In genomic region chr17:37610041-37610420, GRCh38 we compare ENCODE assay signal across 8 cellular contexts. TPM values are rescaled to one million over a fixed set of nuclear protein-coding genes. Genes with fewer than 3 reads are reported as not detected.
DNase-seq lines count a peak whose midpoint lies in the region; ATAC-seq and TF ChIP-seq lines count a peak whose summit lies in the region.
"Not testable (repeated sequence)": the region's sequence is repeated elsewhere in the genome, so short reads cannot be mapped to it uniquely, and the experiment has no call there.

No MANE protein-coding gene starts in this region.

- DNase-seq in BE2C; HFFc6; RWPE2 (ENCODE audit: low spot score); activated naive CD4-positive, alpha-beta T cell treated with anti-CD3 and anti-CD28 coated beads for 36 hours; dorsolateral prefrontal cortex; natural killer cell treated with Interleukin-12 subunit alpha and Interleukin-12 subunit beta and Interleukin-15 and Interleukin-18, amount 100 ng/mL, for 72 hours (ENCODE audit: low spot score); stimulated activated naive B cell treated with anti-CD40 and anti-IgM and Interleukin-4, amounts not matched to agents 10 μg/mL and 1 μg/mL and 100 μg/mL, for 72 hours: not testable (repeated sequence)
- DNase-seq in right cardiac atrium = peak in 1 of 3 donors; percentile 55

- not testable (repeated sequence) for TF ChIP-seq CTCF in BE2C (IDR thresholded peaks at IDR 0.05; ENCODE audit: low read depth, low read length); HFFc6 (IDR thresholded peaks at IDR 0.05); RWPE2 (IDR thresholded peaks at IDR 0.05; ENCODE audit: poor library complexity, severe bottlenecking); dorsolateral prefrontal cortex (IDR thresholded peaks at IDR 0.05 in 54 of 56, conservative IDR thresholded peaks at IDR 0.05 in 2 of 56; ENCODE audit: low read depth in 1 of 56, partially characterized antibody in 56 of 56)

- H3K27me3 Mint-ChIP-seq in HFFc6 (ENCODE audit: insufficient read depth); activated naive CD4-positive, alpha-beta T cell treated with anti-CD3 and anti-CD28 coated beads for 36 hours (ENCODE audit: low read depth); natural killer cell treated with Interleukin-12 subunit alpha and Interleukin-12 subunit beta and Interleukin-15 and Interleukin-18, amount 100 ng/mL, for 72 hours; stimulated activated naive B cell treated with anti-CD40 and anti-IgM and Interleukin-4, amounts not matched to agents 10 μg/mL and 1 μg/mL and 100 μg/mL, for 72 hours: not testable (repeated sequence)

- H3K27ac ChIP-seq in RWPE2 (ENCODE audit: poor library complexity, severe bottlenecking) (peak overlapping the region; percentile 33), dorsolateral prefrontal cortex (peak overlapping the region; percentile 70 to 99 (median 93))
- not testable (repeated sequence) for H3K27ac ChIP-seq in right cardiac atrium (ENCODE audit: low read length)

- H3K4me1 ChIP-seq in BE2C; RWPE2 (ENCODE audit: insufficient read depth, poor library complexity, severe bottlenecking); right cardiac atrium (ENCODE audit: control insufficient read depth, insufficient read depth, low read length): not testable (repeated sequence)

- peak overlapping the region; percentile 96 for H3K27ac Mint-ChIP-seq in HFFc6
- peak overlapping the region; percentile 82 for H3K27ac Mint-ChIP-seq in activated naive CD4-positive, alpha-beta T cell treated with anti-CD3 and anti-CD28 coated beads for 36 hours
- H3K27ac Mint-ChIP-seq in natural killer cell treated with Interleukin-12 subunit alpha and Interleukin-12 subunit beta and Interleukin-15 and Interleukin-18, amount 100 ng/mL, for 72 hours = peak overlapping the region; percentile 88 to 94
- H3K27ac Mint-ChIP-seq in stimulated activated naive B cell treated with anti-CD40 and anti-IgM and Interleukin-4, amounts not matched to agents 10 μg/mL and 1 μg/mL and 100 μg/mL, for 72 hours = peak overlapping the region; percentile 98

- H3K9me3 Mint-ChIP-seq in HFFc6; activated naive CD4-positive, alpha-beta T cell treated with anti-CD3 and anti-CD28 coated beads for 36 hours; natural killer cell treated with Interleukin-12 subunit alpha and Interleukin-12 subunit beta and Interleukin-15 and Interleukin-18, amount 100 ng/mL, for 72 hours; stimulated activated naive B cell treated with anti-CD40 and anti-IgM and Interleukin-4, amounts not matched to agents 10 μg/mL and 1 μg/mL and 100 μg/mL, for 72 hours: not testable (repeated sequence)

- 88% methylated on average over 5 of the region's 5 CpGs for WGBS in right cardiac atrium

- peaks cover 56% of the 10 kb centered on the region for H3K4me1 Mint-ChIP-seq in HFFc6 (ENCODE audit: low read depth)
- H3K4me1 Mint-ChIP-seq in activated naive CD4-positive, alpha-beta T cell treated with anti-CD3 and anti-CD28 coated beads for 36 hours (ENCODE audit: low read depth) = peaks cover 30% of the 10 kb centered on the region
- H3K4me1 Mint-ChIP-seq in natural killer cell treated with Interleukin-12 subunit alpha and Interleukin-12 subunit beta and Interleukin-15 and Interleukin-18, amount 100 ng/mL, for 72 hours (ENCODE audit: low read depth in 2 of 2) = peaks cover 17 to 34% of the 10 kb centered on the region in 2 donors
- H3K4me1 Mint-ChIP-seq in stimulated activated naive B cell treated with anti-CD40 and anti-IgM and Interleukin-4, amounts not matched to agents 10 μg/mL and 1 μg/mL and 100 μg/mL, for 72 hours = peaks cover 13 to 32% of the 10 kb centered on the region in 2 donors

- peak overlapping the region; percentile 84 for H3K4me3 ChIP-seq in BE2C (ENCODE audit: low read depth, low read length)
- H3K4me3 ChIP-seq in RWPE2 (ENCODE audit: severe bottlenecking) = peak overlapping the region; percentile 79
- peak overlapping the region; percentile 62 to 100 (median 94) for H3K4me3 ChIP-seq in dorsolateral prefrontal cortex
- H3K4me3 ChIP-seq in right cardiac atrium (ENCODE audit: low read length) = peak overlapping the region; percentile 85

- ATAC-seq in RWPE2 (ENCODE audit: low read depth); right cardiac atrium; natural killer cell treated with Interleukin-12 subunit alpha and Interleukin-12 subunit beta and Interleukin-15 and Interleukin-18, amount 100 ng/mL, for 72 hours; stimulated activated naive B cell treated with anti-CD40 and anti-IgM and Interleukin-4, amounts not matched to agents 10 μg/mL and 1 μg/mL and 100 μg/mL, for 72 hours (replicated peaks): not testable (repeated sequence)

- H3K9me3 ChIP-seq in BE2C; RWPE2 (ENCODE audit: severe bottlenecking); right cardiac atrium (ENCODE audit: control insufficient read depth, low read length): not testable (repeated sequence)

- H3K27me3 ChIP-seq in BE2C; RWPE2 (ENCODE audit: insufficient read depth, poor library complexity, severe bottlenecking); dorsolateral prefrontal cortex; right cardiac atrium (ENCODE audit: control insufficient read depth, insufficient read depth): not testable (repeated sequence)

- CTCF ChIA-PET in activated naive CD4-positive, alpha-beta T cell treated with anti-CD3 and anti-CD28 coated beads for 36 hours (lab: Charles Lee) = interaction anchor here (0.6 to 1.7 kb wide), 10 partner anchors 9 to 1819 kb away, joined by 3 to 7 read pairs (median 5); no protein-coding TSS in a partner anchor

- peak overlapping the region; percentile 97 for H3K4me3 Mint-ChIP-seq in HFFc6
- peak overlapping the region; percentile 84 for H3K4me3 Mint-ChIP-seq in activated naive CD4-positive, alpha-beta T cell treated with anti-CD3 and anti-CD28 coated beads for 36 hours
- H3K4me3 Mint-ChIP-seq in natural killer cell treated with Interleukin-12 subunit alpha and Interleukin-12 subunit beta and Interleukin-15 and Interleukin-18, amount 100 ng/mL, for 72 hours = peak overlapping the region; percentile 89
- peak overlapping the region; percentile 94 to 95 for H3K4me3 Mint-ChIP-seq in stimulated activated naive B cell treated with anti-CD40 and anti-IgM and Interleukin-4, amounts not matched to agents 10 μg/mL and 1 μg/mL and 100 μg/mL, for 72 hours

- intact Hi-C loops in activated naive CD4-positive, alpha-beta T cell treated with anti-CD3 and anti-CD28 coated beads for 36 hours (cut with micrococcal nuclease); dorsolateral prefrontal cortex (cut with DNase I); right cardiac atrium (cut with DNase I): not testable (repeated sequence)

- H3K36me3 ChIP-seq in BE2C (peaks cover 15% of the 10 kb centered on the region), RWPE2 (ENCODE audit: low read depth) (peaks cover 26% of the 10 kb centered on the region)

- H3K36me3 Mint-ChIP-seq in HFFc6 (ENCODE audit: low read depth) = peaks cover 16% of the 10 kb centered on the region
- H3K36me3 Mint-ChIP-seq in activated naive CD4-positive, alpha-beta T cell treated with anti-CD3 and anti-CD28 coated beads for 36 hours (ENCODE audit: low read depth); natural killer cell treated with Interleukin-12 subunit alpha and Interleukin-12 subunit beta and Interleukin-15 and Interleukin-18, amount 100 ng/mL, for 72 hours: not testable (repeated sequence)
- peaks cover 13 to 25% of the 10 kb centered on the region in 2 donors for H3K36me3 Mint-ChIP-seq in stimulated activated naive B cell treated with anti-CD40 and anti-IgM and Interleukin-4, amounts not matched to agents 10 μg/mL and 1 μg/mL and 100 μg/mL, for 72 hours

RNA-seq across cellular contexts. Expression of gene SYNRG, which starts 0.8 kb away (rescaled TPM):
- 9.4 TPM for polyA plus RNA-seq in BE2C (2012; ENCODE audit: insufficient read depth, insufficient read length, low read depth)
- total RNA-seq in HFFc6 (2021; fragmentation: NEBNext Ultra II Directional; extraction: Animal tissue kit (Norgen Biotek cat#: 25700)) = 10 to 100 TPM; 30.8 to 39.5 (median 36.1) TPM
- total RNA-seq in activated naive CD4-positive, alpha-beta T cell treated with anti-CD3 and anti-CD28 coated beads for 36 hours = 10 to 100 TPM; 39.1 to 40.1 TPM
- total RNA-seq in dorsolateral prefrontal cortex (10 to 100 TPM; 40.6 to 67.2 (median 51.6) TPM), right cardiac atrium (10 to 100 TPM; 30.3 to 35.9 (median 35.5) TPM)
- polyA plus RNA-seq in right cardiac atrium = 6.0 TPM
- total RNA-seq in natural killer cell treated with Interleukin-12 subunit alpha and Interleukin-12 subunit beta and Interleukin-15 and Interleukin-18, amount 100 ng/mL, for 72 hours = 10 to 100 TPM; 68.7 to 77.4 TPM

RNA-seq across cellular contexts. Expression of gene DDX52, which starts 33.2 kb away (rescaled TPM):
- 10.4 TPM for polyA plus RNA-seq in BE2C (2012; ENCODE audit: insufficient read depth, insufficient read length, low read depth)
- total RNA-seq in HFFc6 (2021; fragmentation: NEBNext Ultra II Directional; extraction: Animal tissue kit (Norgen Biotek cat#: 25700)) = 10 to 100 TPM; 22.4 to 29.8 (median 26.8) TPM
- total RNA-seq in activated naive CD4-positive, alpha-beta T cell treated with anti-CD3 and anti-CD28 coated beads for 36 hours = 10 to 100 TPM; 18.5 to 20.2 TPM
- total RNA-seq in dorsolateral prefrontal cortex = 10 to 100 TPM; 12.7 to 29.4 (median 20.7) TPM
- total RNA-seq in right cardiac atrium = 10 to 100 TPM; 14.3 to 16.5 (median 15.5) TPM
- polyA plus RNA-seq in right cardiac atrium = 8.7 TPM
- total RNA-seq in natural killer cell treated with Interleukin-12 subunit alpha and Interleukin-12 subunit beta and Interleukin-15 and Interleukin-18, amount 100 ng/mL, for 72 hours = 10 to 100 TPM; 35.0 to 52.9 TPM
